ENCODE assay signal across 8 cellular contexts in the genomic region with DNA sequence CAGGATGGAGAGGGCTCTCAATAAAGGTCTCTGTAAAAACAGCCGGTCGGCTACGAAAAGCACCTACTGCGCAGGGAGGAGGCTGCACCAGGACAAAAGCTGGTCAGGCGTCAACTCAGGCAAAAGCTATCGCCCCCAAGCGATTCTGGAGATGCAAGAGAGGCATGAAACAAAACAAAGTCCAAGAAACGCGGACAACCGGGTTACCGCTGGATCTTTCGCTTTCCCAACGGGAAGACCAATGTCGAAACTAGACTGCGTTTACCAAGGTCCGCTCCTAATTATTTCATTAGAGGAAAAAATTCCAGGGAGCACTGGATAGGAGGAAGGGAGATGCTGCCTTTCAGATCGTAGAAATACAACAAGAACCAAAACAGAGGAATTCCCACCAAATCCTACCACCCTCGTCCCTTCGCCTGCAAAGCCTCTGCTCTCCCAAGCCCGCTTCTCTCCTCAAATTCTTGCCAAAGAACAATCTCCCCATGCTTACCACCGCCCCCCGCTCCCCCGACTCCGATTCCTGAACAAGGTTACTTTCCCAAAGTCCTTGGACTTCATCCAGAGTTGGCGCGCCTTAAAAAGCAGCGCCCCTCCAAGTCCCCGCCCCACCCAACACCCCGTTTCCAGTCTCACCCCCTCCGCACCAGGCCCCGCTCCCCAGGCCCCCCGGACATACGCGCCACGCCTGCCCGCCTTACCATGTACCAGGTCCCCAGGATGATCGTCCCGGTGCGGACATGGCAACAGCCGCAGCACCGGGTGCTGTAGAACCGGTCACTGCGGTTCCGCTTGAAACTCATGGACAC. TPM values are rescaled to one million over a fixed set of nuclear protein-coding genes. Genes with fewer than 3 reads are reported as not detected.
A peak's percentile ranks its signal among the peaks of the same experiment; 100 is the strongest.
DNase-seq lines count a peak whose midpoint lies in the region; ATAC-seq, FAIRE-seq and TF ChIP-seq lines count a peak whose summit lies in the region.

No MANE protein-coding gene starts in this region.

- TF ChIP-seq EP300 in HepG2 (IDR thresholded peaks at IDR 0.05; ENCODE audit: low read depth in 2 of 2, low read length in 2 of 2), result no peak
- no peak for TF ChIP-seq EP300 in HepG2 (CRISPR knock-in tag; IDR thresholded peaks at IDR 0.05; ENCODE audit: borderline replicate concordance)

- DNase-seq in NCI-H2081 (lab: John Stamatoyannopoulos, UW) (peak; percentile 42 to 60), NCI-H2081 treated with DMSO at 0.1 percent for 48 hours (lab: John Stamatoyannopoulos, UW) (no peak), T-helper 17 cell (peak in 1 of 3 donors; percentile 13), ecto neural progenitor cell (ENCODE audit: low spot score) (peak; percentile 72), HepG2 (ENCODE audit: low spot score) (peak; percentile 81)
- peak; percentile 30 for DNase-seq in stimulated activated naive CD8-positive, alpha-beta T cell treated with anti-CD3 and anti-CD28 coated beads, Interleukin-15, Interleukin-2, amounts not matched to agents 100 U/mL and 50 U/mL, for 24 hours

- H3K9me3 ChIP-seq in KOPT-K1 (ENCODE audit: insufficient read depth, low read length, poor library complexity, severe bottlenecking) (no peaks in the 10 kb centered on the region), T-helper 17 cell (ENCODE audit: control insufficient read depth, low read length, poor library complexity, severe bottlenecking) (no peaks in the 10 kb centered on the region), HepG2 (ENCODE audit: low read length) (no peaks in the 10 kb centered on the region)

- peak; percentile 43 for TF ChIP-seq RAD21 in HepG2 (CRISPR knock-in tag; IDR thresholded peaks at IDR 0.05)

- intact Hi-C loops in HepG2 (cut with micrococcal nuclease; ENCODE audit: unreplicated experiment), result loop anchor here (1.0 to 2.0 kb wide), 4 partner anchors 26 to 60 kb away; a partner anchor contains a TSS

- ATAC-seq in GM21825 (IDR thresholded peaks at IDR 0.05; ENCODE audit: unreplicated experiment) (peak; percentile 25), T-helper 17 cell (peak; percentile 17), HepG2 (peak; percentile 55)
- ATAC-seq in stimulated activated naive CD8-positive, alpha-beta T cell treated with anti-CD3 and anti-CD28 coated beads, Interleukin-15, Interleukin-2, amounts not matched to agents 100 U/mL and 50 U/mL, for 24 hours, result peak; percentile 20

- H3K4me1 ChIP-seq in HepG2 (ENCODE audit: insufficient read depth, low read length), result peaks cover 62% of the 10 kb centered on the region

- POLR2A ChIA-PET in HepG2 (lab: Yijun Ruan, JAX), result interaction anchor here (0.6 to 6.6 kb wide), 26 partner anchors 7 to 616 kb away, joined by 3 to 109 read pairs (median 12); a partner anchor contains a TSS

- H3K27me3 ChIP-seq in HepG2 (ENCODE audit: control insufficient read depth in 1 of 2, insufficient read depth in 2 of 2, low read length in 2 of 2), result no peaks in the 10 kb centered on the region; a peak in 1 of 5 replicates

- H3K4me3 Mint-ChIP-seq in T-helper 17 cell, result no peak overlapping the region

- H3K4me2 ChIP-seq in HepG2 (ENCODE audit: low read depth, low read length), result peak overlapping the region; percentile 96

- CTCF ChIA-PET in HepG2 (lab: Yijun Ruan, JAX; ENCODE audit: low intra/inter-chr PET ratio, low total read pairs), result interaction anchor here (1.2 kb wide), 1 partner anchor 44 kb away, joined by 4 read pairs; no protein-coding TSS in a partner anchor

- H3K36me3 Mint-ChIP-seq in T-helper 17 cell (ENCODE audit: low read depth), result no peaks in the 10 kb centered on the region

- in situ Hi-C loops in HepG2 (cut with HindIII; ENCODE audit: extremely low pct_ligation_motif_present, low pct_unique_long_range_greater_than_20kb), result loop anchor here (5.0 kb wide), 1 partner anchor 41 kb away; no protein-coding TSS in a partner anchor

- peak; percentile 80 for FAIRE-seq in HepG2 (lab: Jason Lieb, UNC)

- peak overlapping the region; percentile 84 to 97 (median 92) for H3K4me3 ChIP-seq in HepG2 (replicated peaks in 1 of 3; ENCODE audit: insufficient read depth in 1 of 3, low read depth in 2 of 3, low read length in 3 of 3)

- H4K20me1 ChIP-seq in HepG2 (ENCODE audit: insufficient read depth, low read length), result peaks cover 36% of the 10 kb centered on the region

- H2AFZ ChIP-seq in HepG2 (ENCODE audit: low read length), result no peak overlapping the region

- WGBS in HepG2 (ENCODE audit: low lambda C conversion rate), result 2% methylated on average over 44 of the region's 44 CpGs

- no peak for TF ChIP-seq POLR2A in HepG2 (IDR thresholded peaks at IDR 0.05; ENCODE audit: insufficient read depth in 1 of 2, low read depth in 2 of 2, low read length in 2 of 2)

- no peak overlapping the region for H3K27ac Mint-ChIP-seq in T-helper 17 cell

- peaks cover 50% of the 10 kb centered on the region for H3K79me2 ChIP-seq in HepG2 (ENCODE audit: insufficient read depth, low read length)

- peak overlapping the region; percentile 86 for H3K27ac ChIP-seq in KOPT-K1 (ENCODE audit: low read depth, low read length, poor library complexity, severe bottlenecking)
- peak overlapping the region; percentile 97 for H3K27ac ChIP-seq in HepG2 (ENCODE audit: extremely low read length, insufficient read depth, low read length)

- peak; percentile 72 for TF ChIP-seq CTCF in HepG2 (CRISPR knock-in tag; IDR thresholded peaks at IDR 0.05)

- BruUV-seq in HepG2 (replicated peaks; lab: Mats Ljungman, UMichigan), result TSS peak; percentile 55

- peaks cover 17% of the 10 kb centered on the region for H3K27me3 Mint-ChIP-seq in T-helper 17 cell

- H3K36me3 ChIP-seq in KOPT-K1 (ENCODE audit: insufficient read depth, low read length) (no peaks in the 10 kb centered on the region), HepG2 (replicated peaks in 1 of 2; ENCODE audit: control insufficient read depth in 1 of 2, insufficient read depth in 2 of 2, low read length in 2 of 2) (no peaks in the 10 kb centered on the region; a peak in 1 of 5 replicates)

- peaks cover 31% of the 10 kb centered on the region for H3K4me1 Mint-ChIP-seq in T-helper 17 cell

- peak overlapping the region; percentile 96 for H3K9ac ChIP-seq in HepG2 (ENCODE audit: insufficient read depth, low read depth, low read length)

TF ChIP-seq in HepG2, 621 proteins besides CTCF, POLR2A, EP300 and RAD21 (continues in another document):
- peak; percentile 58; the same call in 1 of the 2 replicates for TF ChIP-seq GATAD2A (CRISPR knock-in tag; IDR thresholded peaks at IDR 0.05)

RNA-seq across cellular contexts. Expression of a gene that starts 0.5 kb away (rescaled TPM):
- total RNA-seq in T-helper 17 cell, result 10 to 100 TPM; 44.3 to 46.0 TPM
- 82.8 and 116 TPM in 2 replicates for total RNA-seq in HepG2 (2016; rRNA removed; fragmentation: Illumina TruSeq; extraction: Trizol)
- total RNA-seq in HepG2 (2016; cell fraction: cytosol; rRNA removed; fragmentation: Illumina TruSeq; extraction: Trizol; ENCODE audit: low read depth), result 18.7 and 21.2 TPM in 2 replicates
- 83.7 and 119 TPM in 2 replicates for total RNA-seq in HepG2 (2016; cell fraction: insoluble cytoplasmic fraction; rRNA removed; fragmentation: Illumina TruSeq; extraction: Trizol)
- 35.7 and 39.5 TPM in 2 replicates for total RNA-seq in HepG2 (2016; cell fraction: membrane; rRNA removed; fragmentation: Illumina TruSeq; extraction: Trizol)
- total RNA-seq in HepG2 (2016; cell fraction: nucleus; rRNA removed; fragmentation: Illumina TruSeq; extraction: Trizol), result 127 and 144 TPM in 2 replicates
- 491 and 558 TPM in 2 replicates for polyA plus RNA-seq in HepG2 (2011; rRNA removed)
- polyA plus RNA-seq in HepG2 (2011; cell fraction: cytosol; rRNA removed), result 344 and 527 TPM in 2 replicates
- 114 and 137 TPM in 2 replicates for polyA plus RNA-seq in HepG2 (2011; cell fraction: nucleus; rRNA removed)
- 288 and 349 TPM in 2 replicates for polyA plus RNA-seq in HepG2 (2012)
- polyA plus RNA-seq in HepG2 (2016; cell fraction: cytosol; fragmentation: Illumina TruSeq; extraction: Trizol; ENCODE audit: low read depth), result 46.6 and 49.9 TPM in 2 replicates
- 181 and 190 TPM in 2 replicates for polyA plus RNA-seq in HepG2 (2016; cell fraction: insoluble cytoplasmic fraction; fragmentation: Illumina TruSeq; extraction: Trizol; ENCODE audit: low read depth)
- 62.5 and 62.8 TPM in 2 replicates for polyA plus RNA-seq in HepG2 (2016; cell fraction: membrane; fragmentation: Illumina TruSeq; extraction: Trizol; ENCODE audit: low read depth)
- polyA plus RNA-seq in HepG2 (2016; cell fraction: nucleus; fragmentation: Illumina TruSeq; extraction: Trizol; ENCODE audit: insufficient read depth, low read depth), result 365 and 398 TPM in 2 replicates
- polyA minus RNA-seq in HepG2 (2011; rRNA and poly(A)+ RNA removed; ENCODE audit: low replicate concordance), result 123 and 176 TPM in 2 replicates
- polyA minus RNA-seq in HepG2 (2011; cell fraction: cytosol; rRNA and poly(A)+ RNA removed), result 150 and 184 TPM in 2 replicates
- polyA minus RNA-seq in HepG2 (2011; cell fraction: nucleus; rRNA and poly(A)+ RNA removed), result 93.0 and 135 TPM in 2 replicates

RNA-seq across cellular contexts. Expression of a gene that starts 38.4 kb away (rescaled TPM):
- not detected for total RNA-seq in T-helper 17 cell
- 19.2 and 36.1 TPM in 2 replicates for total RNA-seq in HepG2 (2016; rRNA removed; fragmentation: Illumina TruSeq; extraction: Trizol)
- total RNA-seq in HepG2 (2016; cell fraction: cytosol; rRNA removed; fragmentation: Illumina TruSeq; extraction: Trizol; ENCODE audit: low read depth), result 2.3 and 3.4 TPM in 2 replicates
- total RNA-seq in HepG2 (2016; cell fraction: insoluble cytoplasmic fraction; rRNA removed; fragmentation: Illumina TruSeq; extraction: Trizol), result 16.3 and 36.5 TPM in 2 replicates
- 10.9 and 12.3 TPM in 2 replicates for total RNA-seq in HepG2 (2016; cell fraction: membrane; rRNA removed; fragmentation: Illumina TruSeq; extraction: Trizol)
- total RNA-seq in HepG2 (2016; cell fraction: nucleus; rRNA removed; fragmentation: Illumina TruSeq; extraction: Trizol), result 68.9 and 81.8 TPM in 2 replicates
- polyA plus RNA-seq in HepG2 (2011; rRNA removed), result 191 and 208 TPM in 2 replicates
- 101 and 153 TPM in 2 replicates for polyA plus RNA-seq in HepG2 (2011; cell fraction: cytosol; rRNA removed)
- polyA plus RNA-seq in HepG2 (2011; cell fraction: nucleus; rRNA removed), result 157 and 160 TPM in 2 replicates
- polyA plus RNA-seq in HepG2 (2012), result 109 and 194 TPM in 2 replicates
- 4.3 and 4.6 TPM in 2 replicates for polyA plus RNA-seq in HepG2 (2016; cell fraction: cytosol; fragmentation: Illumina TruSeq; extraction: Trizol; ENCODE audit: low read depth)
- polyA plus RNA-seq in HepG2 (2016; cell fraction: insoluble cytoplasmic fraction; fragmentation: Illumina TruSeq; extraction: Trizol; ENCODE audit: low read depth), result 26.1 and 30.5 TPM in 2 replicates
- 9.4 and 10.7 TPM in 2 replicates for polyA plus RNA-seq in HepG2 (2016; cell fraction: membrane; fragmentation: Illumina TruSeq; extraction: Trizol; ENCODE audit: low read depth)
- polyA plus RNA-seq in HepG2 (2016; cell fraction: nucleus; fragmentation: Illumina TruSeq; extraction: Trizol; ENCODE audit: insufficient read depth, low read depth), result 150 and 151 TPM in 2 replicates
- 0.14 and 109 TPM in 2 replicates for polyA minus RNA-seq in HepG2 (2011; rRNA and poly(A)+ RNA removed; ENCODE audit: low replicate concordance)
- polyA minus RNA-seq in HepG2 (2011; cell fraction: cytosol; rRNA and poly(A)+ RNA removed), result 73.2 and 97.4 TPM in 2 replicates
- 125 and 126 TPM in 2 replicates for polyA minus RNA-seq in HepG2 (2011; cell fraction: nucleus; rRNA and poly(A)+ RNA removed)
